In the genomic region with DNA sequence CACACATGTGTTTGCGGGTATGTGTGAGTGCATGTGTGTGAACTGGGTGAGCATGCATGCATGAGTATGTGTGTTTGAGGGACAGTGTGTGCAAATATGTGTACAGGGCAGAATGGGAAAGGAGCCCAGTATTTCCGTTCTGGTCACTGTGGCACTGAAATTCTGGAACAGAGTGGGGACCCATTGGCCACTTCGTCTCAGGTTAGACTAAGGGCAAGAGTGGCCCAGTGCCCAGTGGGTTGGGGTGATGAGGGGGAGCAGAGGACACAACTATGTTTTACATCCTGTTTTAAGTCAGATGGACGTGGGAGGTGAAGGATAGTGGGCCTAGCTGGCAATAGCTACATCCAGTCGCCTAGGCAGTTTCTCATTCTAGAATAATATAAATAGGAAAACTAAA, we compare ENCODE assay signal across 29 cellular contexts.
"Had no signal": no experiment of that assay in that cellular context is flagged by ENCODE, and none has a peak within 500 bp of the region (broad histone marks: within the 10 kb centered on the region; RNA-seq: fewer than 3 reads in every experiment).

No MANE protein-coding gene starts in this region.

- FAIRE-seq: colon had no signal

- H3K27me3 ChIP-seq: ascending aorta, breast epithelium, gastrocnemius medialis had no signal

- DNase-seq: activated CD4-positive, alpha-beta memory T cell treated with anti-CD3 and anti-CD28 coated beads, Interleukin-2, amount 10 ng/mL, durations not matched to agents 7 days and 5 days; activated CD4-positive, alpha-beta T cell treated with anti-CD3 and anti-CD28 coated beads for 4 hours; activated CD4-positive, alpha-beta T cell treated with anti-CD3 and anti-CD28 coated beads, Interleukin-2, amount 10 ng/mL, durations not matched to agents 7 days and 5 days; activated CD4-positive, alpha-beta T cell treated with anti-CD3 and anti-CD28 coated beads, Interleukin-2, amount 50 U/mL, for 4 hours; activated CD4-positive, CD25-positive, alpha-beta regulatory T cell; activated CD4-positive, CD25-positive, alpha-beta regulatory T cell treated with anti-CD3 and anti-CD28 coated beads, Interleukin-2, amount 50 U/mL, for 72 hours; activated CD8-positive, alpha-beta memory T cell treated with anti-CD3 and anti-CD28 coated beads, Interleukin-2, amount 50 U/mL, for 48 hours; activated gamma-delta T cell; activated naive CD4-positive, alpha-beta T cell; activated naive CD4-positive, alpha-beta T cell treated with anti-CD3 and anti-CD28 coated beads, Interleukin-2, amount 10 ng/mL, durations not matched to agents 7 days and 5 days; activated naive CD8-positive, alpha-beta T cell treated with anti-CD3 and anti-CD28 coated beads, Interleukin-2, amount 10 ng/mL, durations not matched to agents 7 days and 5 days; activated T-cell treated with anti-CD3 and anti-CD28 coated beads for 4 hours; activated T-cell treated with anti-CD3 and anti-CD28 coated beads, Interleukin-2, amount 50 U/mL, for 24 hours; activated T-cell treated with anti-CD3 and anti-CD28 coated beads, Interleukin-2, amount 50 U/mL, for 72 hours; caudate nucleus; cortex of kidney; dermis blood vessel endothelial cell; effector CD4-positive, alpha-beta T cell; effector memory CD8-positive, alpha-beta T cell; erythroblast; foreskin fibroblast; gastrocnemius medialis; T-helper 1 cell; T-helper 17 cell; T1000 had no signal

- H3K9me3 ChIP-seq: ascending aorta, breast epithelium, gastrocnemius medialis had no signal

- H3K27ac ChIP-seq: ascending aorta, breast epithelium, gastrocnemius medialis had no signal

- H3K36me3 ChIP-seq: ascending aorta, breast epithelium, gastrocnemius medialis had no signal

- H3K4me3 ChIP-seq: ascending aorta, breast epithelium, gastrocnemius medialis had no signal

- ATAC-seq: activated naive CD4-positive, alpha-beta T cell treated with anti-CD3 and anti-CD28 coated beads, Interleukin-2, amount 50 U/mL, for 72 hours; activated T-cell treated with anti-CD3 and anti-CD28 coated beads, Interleukin-2, amount 50 U/mL, for 72 hours; effector memory CD8-positive, alpha-beta T cell; gastrocnemius medialis; T-helper 17 cell had no signal

- H3K4me1 ChIP-seq: ascending aorta, breast epithelium, gastrocnemius medialis had no signal
